8 cellular contexts compared by ENCODE assay signal in genomic region chrX:39149761-39150160, GRCh38.
A peak's percentile ranks its signal among the peaks of the same experiment; 100 is the strongest.
DNase-seq lines count a peak whose midpoint lies in the region; ATAC-seq and TF ChIP-seq lines count a peak whose summit lies in the region.

No MANE protein-coding gene starts in this region.

- H3K27me3 ChIP-seq in Loucy (ENCODE audit: insufficient read depth, low read length, poor library complexity, severe bottlenecking) (no peaks in the 10 kb centered on the region), mammary epithelial cell (ENCODE audit: insufficient read depth, low read length) (no peaks in the 10 kb centered on the region)

- no peak overlapping the region for H3K9ac ChIP-seq in Loucy (ENCODE audit: low read depth, low read length, poor library complexity, severe bottlenecking)
- H3K9ac ChIP-seq in mammary epithelial cell (ENCODE audit: insufficient read depth, low read length): no peak overlapping the region

- intact Hi-C loops in mammary epithelial cell (cut with micrococcal nuclease): loop anchor here (1.0 to 2.0 kb wide), 4 partner anchors 158 to 485 kb away; no protein-coding TSS in a partner anchor
- intact Hi-C loops in left colon (cut with DNase I, micrococcal nuclease): loop anchor here in 1 of 2 donors (5.0 kb wide), 1 partner anchor 387 kb away; no protein-coding TSS in a partner anchor

- peaks cover 3% of the 10 kb centered on the region for H3K4me1 ChIP-seq in Loucy (ENCODE audit: insufficient read depth, low read length, poor library complexity, severe bottlenecking)
- H3K4me1 ChIP-seq in mammary epithelial cell (ENCODE audit: insufficient read depth, low read length): no peaks in the 10 kb centered on the region

- no peaks in the 10 kb centered on the region for H3K9me3 ChIP-seq in Loucy (ENCODE audit: insufficient read depth, low read depth, low read length)
- no peaks in the 10 kb centered on the region for H3K9me3 ChIP-seq in mammary epithelial cell (replicated peaks; ENCODE audit: insufficient read depth, low read length)

- peak; percentile 48 for DNase-seq in Daoy (ENCODE audit: low read depth)
- peak; percentile 53 for DNase-seq in T-helper 9 cell
- peak; percentile 12 for DNase-seq in mammary epithelial cell
- DNase-seq in left colon: peak; percentile 37 to 87
- DNase-seq in stimulated activated CD4-positive, alpha-beta T cell treated with anti-CD3 and anti-CD28 coated beads, Interleukin-4, amount 100 ng/mL, for 48 hours (ENCODE audit: low read depth in 2 of 2): peak; percentile 40 to 59

- 13% methylated on average over 6 of the region's 8 CpGs for WGBS in mammary epithelial cell (ENCODE audit: low coverage, missing lambda C conversion rate)

- no peak overlapping the region for H3K4me2 ChIP-seq in Loucy (ENCODE audit: low read depth, low read length, poor library complexity, severe bottlenecking)
- no peak overlapping the region for H3K4me2 ChIP-seq in mammary epithelial cell (ENCODE audit: insufficient read depth, low read depth, low read length)

- H3K36me3 ChIP-seq in Loucy (ENCODE audit: insufficient read depth, low read length) (no peaks in the 10 kb centered on the region), mammary epithelial cell (ENCODE audit: insufficient read depth, low read length) (no peaks in the 10 kb centered on the region)

- no peak overlapping the region for H3K27ac ChIP-seq in mammary epithelial cell (ENCODE audit: insufficient read depth, low read depth, low read length)

- peak; percentile 70 for ATAC-seq in left colon
- ATAC-seq in HG03045 (IDR thresholded peaks at IDR 0.05; ENCODE audit: unreplicated experiment): no peak
- no peak for ATAC-seq in HG03439 (IDR thresholded peaks at IDR 0.05; ENCODE audit: unreplicated experiment)

- H3F3A ChIP-seq in Loucy (ENCODE audit: low read depth): no peaks in the 10 kb centered on the region

- H2AFZ ChIP-seq in Loucy (ENCODE audit: low read length): no peak overlapping the region
- no peak overlapping the region for H2AFZ ChIP-seq in mammary epithelial cell (ENCODE audit: low read depth, low read length)

- H3K4me3 ChIP-seq in Loucy (ENCODE audit: low read length, poor library complexity, severe bottlenecking): no peak overlapping the region
- H3K4me3 ChIP-seq in mammary epithelial cell (replicated peaks in 1 of 3; ENCODE audit: insufficient read depth in 1 of 3, low read depth in 2 of 3, low read length in 3 of 3): no peak overlapping the region

- TF ChIP-seq CTCF in Loucy (conservative IDR thresholded peaks at IDR 0.05; ENCODE audit: low read length): peak; percentile 73
- peak; percentile 63 to 85 for TF ChIP-seq CTCF in mammary epithelial cell (conservative IDR thresholded peaks at IDR 0.05 in 1 of 2, IDR thresholded peaks at IDR 0.05 in 1 of 2; ENCODE audit: extremely low read depth in 1 of 2, insufficient read depth in 1 of 2, low read depth in 1 of 2, low read length in 2 of 2)

- no peaks in the 10 kb centered on the region for H3K9me2 ChIP-seq in Loucy (replicated peaks; ENCODE audit: low read depth, low read length)

- BruUV-seq in mammary epithelial cell (replicated peaks; lab: Mats Ljungman, UMichigan): no TSS peak

- H3K79me2 ChIP-seq in Loucy (ENCODE audit: insufficient read depth, low read length): no peaks in the 10 kb centered on the region
- H3K79me2 ChIP-seq in mammary epithelial cell (ENCODE audit: insufficient read depth, low read length): no peaks in the 10 kb centered on the region

- CTCF ChIA-PET in mammary epithelial cell (lab: Charles Lee; ENCODE audit: low non-redundant PET): interaction anchor here (0.6 kb wide), 1 partner anchor 39 kb away, joined by 3 read pairs; no protein-coding TSS in a partner anchor

- in situ Hi-C loops in mammary epithelial cell (cut with MboI; ENCODE audit: low sequenced_read_pairs in 2 of 2): loop anchor here (5.0 to 10.0 kb wide), 2 partner anchors 382 to 385 kb away; no protein-coding TSS in a partner anchor

- dilution Hi-C loops in mammary epithelial cell (cut with HindIII; ENCODE audit: low sequenced_read_pairs): no loop called here

- H4K20me1 ChIP-seq in Loucy (ENCODE audit: insufficient read depth, low read length, poor library complexity, severe bottlenecking): no peaks in the 10 kb centered on the region
- H4K20me1 ChIP-seq in mammary epithelial cell (ENCODE audit: insufficient read depth, low read length): no peaks in the 10 kb centered on the region

Comparison
In these comparisons a context has a peak if more than half of its experiments do, and no peak if none do; other contexts are left out.
1. DNase-seq: peak in every context shown above with its lines; median percentile 62 in left colon; 53 in T-helper 9 cell; 50 in stimulated activated CD4-positive, alpha-beta T cell treated with anti-CD3 and anti-CD28 coated beads, Interleukin-4, amount 100 ng/mL, for 48 hours; 48 in Daoy; 12 in mammary epithelial cell.